13 cellular contexts compared by ENCODE assay signal in genomic region chr17:82019208-82019727, GRCh38. TPM values are rescaled to one million over a fixed set of nuclear protein-coding genes. Genes with fewer than 3 reads are reported as not detected.
DNase-seq lines count a peak whose midpoint lies in the region; ATAC-seq, FAIRE-seq and TF ChIP-seq lines count a peak whose summit lies in the region.
"Had no signal": no experiment of that assay in that cellular context is flagged by ENCODE, and none has a peak within 500 bp of the region (broad histone marks: within the 10 kb centered on the region; RNA-seq: fewer than 3 reads in every experiment).

No MANE protein-coding gene starts in this region.

- H3K4me1 ChIP-seq in HEK293 (ENCODE audit: control insufficient read depth, insufficient read depth, low read length) (peaks cover 6% of the 10 kb centered on the region), GM12878 (ENCODE audit: control insufficient read depth, insufficient read depth, low read length) (peaks cover 10% of the 10 kb centered on the region), psoas muscle (peaks cover 46% of the 10 kb centered on the region), uterus (peaks cover 0 to 20% of the 10 kb centered on the region in 2 donors)

- TF ChIP-seq POLR2A in GM18951 (IDR thresholded peaks at IDR 0.05; ENCODE audit: extremely low read depth, insufficient read depth, insufficient read length) (peak; percentile 23), GM12878 (IDR thresholded peaks at IDR 0.05; ENCODE audit: low read depth, low read length) (peak; percentile 72), uterus (IDR thresholded peaks at IDR 0.05) (no peak)

- POLR2A ChIA-PET in HEK293 (lab: Yijun Ruan, JAX) (interaction anchor here (0.6 to 5.1 kb wide), 11 partner anchors 11 to 65 kb away, joined by 3 to 61 read pairs (median 6); partner anchors contain the start of genes DCXR, NOTUM and RAC3), GM12878 (lab: Charles Lee) (interaction anchor here (1.0 kb wide), 1 partner anchor 18 kb away, joined by 3 read pairs; the partner anchor contains the start of gene DCXR)

- no peaks in the 10 kb centered on the region for H3K9me3 ChIP-seq in HEK293 (ENCODE audit: control insufficient read depth, insufficient read depth, low read depth, low read length)
- H3K9me3 ChIP-seq in GM12878 (replicated peaks; ENCODE audit: control insufficient read depth, insufficient read depth, low read length): no peaks in the 10 kb centered on the region
- no peaks in the 10 kb centered on the region for H3K9me3 ChIP-seq in psoas muscle
- no peaks in the 10 kb centered on the region for H3K9me3 ChIP-seq in uterus

- H3K36me3 ChIP-seq in HEK293 (ENCODE audit: control insufficient read depth in 2 of 2, insufficient read depth in 1 of 2, low read length in 2 of 2) (peaks cover 0 to 20% of the 10 kb centered on the region in 2 experiments; a peak in 1 of 3 replicates), GM12878 (ENCODE audit: control insufficient read depth in 2 of 2, insufficient read depth in 2 of 2, low read length in 1 of 2) (no peaks in the 10 kb centered on the region; a peak in 2 of 4 replicates), psoas muscle (ENCODE audit: insufficient read depth in 1 of 2, low read depth in 1 of 2) (peaks cover 0 to 3% of the 10 kb centered on the region in 2 donors), uterus (no peaks in the 10 kb centered on the region)

- peaks cover 26% of the 10 kb centered on the region for H3K79me2 ChIP-seq in GM12878 (ENCODE audit: control insufficient read depth, insufficient read depth, low read length)

- no peak overlapping the region for H3K9ac ChIP-seq in GM12878 (ENCODE audit: control insufficient read depth, insufficient read depth, low read length)
- H3K9ac ChIP-seq: GM23248 had no signal

- no TSS peak for BruUV-seq in GM12878 (replicated peaks; lab: Mats Ljungman, UMichigan)

- H4K20me1 ChIP-seq in GM12878 (ENCODE audit: control insufficient read depth, insufficient read depth): no peaks in the 10 kb centered on the region

- in situ Hi-C loops in GM18951 (cut with MboI; ENCODE audit: low sequenced_read_pairs, unreplicated experiment): no loop called here
- in situ Hi-C loops in GM12878 (cut with MboI): no loop called here

- H3K4me2 ChIP-seq in GM12878 (ENCODE audit: control insufficient read depth, insufficient read depth): no peak overlapping the region

- FAIRE-seq in GM12878 (lab: Jason Lieb, UNC): no peak
- FAIRE-seq: D721Med, H54, HTR-8/SVneo had no signal

- ATAC-seq in GM12878 (no peak), psoas muscle (no peak), HG02623 (IDR thresholded peaks at IDR 0.05; ENCODE audit: unreplicated experiment) (no peak)
- ATAC-seq: CD8-positive, alpha-beta T cell had no signal

- WGBS in GM12878 (ENCODE audit: insufficient coverage, insufficient replicate concordance, low lambda C conversion rate, missing lambda C conversion rate): 86% methylated on average over 20 of the region's 32 CpGs
- WGBS in psoas muscle, 3 donors: 79 to 86% (median 84%) methylated on average over 29 to 32 of the region's 32 CpGs

- RAD21 ChIA-PET in GM12878 (lab: Charles Lee; ENCODE audit: unreplicated experiment): interaction anchor here (0.5 to 4.4 kb wide), 6 partner anchors 11 to 87 kb away, joined by 3 to 68 read pairs (median 4); partner anchors contain the start of gene NOTUM

- TF ChIP-seq CTCF in HEK293 (tag by site-specific recombination; IDR thresholded peaks at IDR 0.05) (no peak), GM12878 (IDR thresholded peaks at IDR 0.05 in 2 of 3, conservative IDR thresholded peaks at IDR 0.05 in 1 of 3; ENCODE audit: control insufficient read depth in 2 of 3, extremely low read depth in 1 of 3, insufficient read depth in 1 of 3, low read depth in 3 of 3, low read length in 3 of 3) (no peak), psoas muscle (IDR thresholded peaks at IDR 0.05) (no peak), uterus (IDR thresholded peaks at IDR 0.05) (no peak)

- no peak for TF ChIP-seq RAD21 in GM12878 (IDR thresholded peaks at IDR 0.05; ENCODE audit: insufficient read depth, low read depth, low read length)

- H3K27me3 ChIP-seq in GM12878 (replicated peaks in 1 of 2; ENCODE audit: control insufficient read depth in 2 of 2, insufficient read depth in 2 of 2, low read length in 1 of 2): no peaks in the 10 kb centered on the region
- H3K27me3 ChIP-seq in psoas muscle (ENCODE audit: insufficient read depth in 3 of 3, low read length in 2 of 3): no peaks in the 10 kb centered on the region
- no peaks in the 10 kb centered on the region for H3K27me3 ChIP-seq in uterus

- intact Hi-C loops in GM12878 (cut with micrococcal nuclease; ENCODE audit: unreplicated experiment) (no loop called here), psoas muscle (cut with DNase I) (loop anchor here in 1 of 2 donors (5.0 kb wide), 1 partner anchor 42 kb away; the partner anchor contains the start of gene ASPSCR1), uterus (cut with DNase I; ENCODE audit: low total_unique reads) (loop anchor here (5.0 kb wide), 1 partner anchor 57 kb away; the partner anchor contains the start of gene NOTUM)

- DNase-seq in GM12878 (ENCODE audit: low read depth, low spot score): no peak
- DNase-seq in psoas muscle: no peak
- DNase-seq in uterus: no peak
- DNase-seq in SHP77 (lab: John Stamatoyannopoulos, UW): no peak

- CTCF ChIA-PET in HEK293 (lab: Yijun Ruan, JAX): interaction anchor here (0.5 to 7.6 kb wide), 35 partner anchors 9 to 299 kb away, joined by 3 to 105 read pairs (median 4); partner anchors contain the start of genes DCXR, MAFG, MYADML2 and NOTUM
- CTCF ChIA-PET in GM12878 (lab: Yijun Ruan, JAX): interaction anchor here (1.0 to 5.0 kb wide), 13 partner anchors 9 to 169 kb away, joined by 3 to 89 read pairs (median 5); partner anchors contain the start of genes DCXR and NOTUM

- TF ChIP-seq EP300 in GM12878 (IDR thresholded peaks at IDR 0.05; ENCODE audit: borderline replicate concordance in 1 of 2, control insufficient read depth in 1 of 2, low read depth in 2 of 2, low read length in 2 of 2): no peak

- SMC1A ChIA-PET in GM12878 (lab: Charles Lee; ENCODE audit: uncharacterized antibody, unreplicated experiment): interaction anchor here (1.1 kb wide), 1 partner anchor 60 kb away, joined by 4 read pairs; no protein-coding TSS in a partner anchor

- H3K4me3 ChIP-seq in HEK293 (ENCODE audit: low read depth, low read length): no peak overlapping the region
- H3K4me3 ChIP-seq in GM12878: no peak overlapping the region
- no peak overlapping the region for H3K4me3 ChIP-seq in psoas muscle
- no peak overlapping the region for H3K4me3 ChIP-seq in uterus
- H3K4me3 ChIP-seq: GM23248 had no signal

- H2AFZ ChIP-seq in GM12878 (ENCODE audit: control insufficient read depth, low read depth, low read length): no peak overlapping the region
- H2AFZ ChIP-seq: GM23248 had no signal

- no peak overlapping the region for H3K27ac ChIP-seq in HEK293 (ENCODE audit: extremely low read depth, low read depth, low read length)
- H3K27ac ChIP-seq in GM12878 (ENCODE audit: control insufficient read depth, insufficient read depth): no peak overlapping the region
- peak overlapping the region; percentile 65 for H3K27ac ChIP-seq in psoas muscle
- H3K27ac ChIP-seq in uterus: no peak overlapping the region
- H3K27ac ChIP-seq: GM23248 had no signal

RNA-seq across cellular contexts. Expression of gene CENPX, which starts 3.4 kb away (rescaled TPM):
- 11.1 and 12.5 TPM in 2 replicates for total RNA-seq in GM12878 (2013; cell fraction: nucleolus; rRNA removed)
- total RNA-seq in GM12878 (2014; rRNA removed) (84.0 and 101 TPM in 2 replicates), GM12878 (2014; rRNA removed; fragmentation: Illumina TruSeq; extraction: Trizol) (36.1 and 39.4 TPM in 2 replicates), GM12878 (2021) (84.0 and 89.0 TPM in 2 replicates), psoas muscle (10 to 100 TPM; 15.9 to 24.6 (median 19.7) TPM), uterus (100 to 1,000 TPM in 1 of 4 donors, 10 to 100 TPM in 3; 26.7 to 212 (median 49.8) TPM)
- 25.7 TPM for polyA plus RNA-seq in GM12878 (2011; ENCODE audit: low read depth)
- polyA plus RNA-seq in GM12878 (2011; rRNA removed) (29.3 and 54.8 TPM in 2 replicates), GM12878 (2014; fragmentation: Illumina TruSeq; extraction: Trizol) (4.1 and 26.8 TPM in 2 replicates), GM12878 (2014; fragmentation: Nextera tagmentation; extraction: Ambion mirVana) (10 to 100 TPM; 11.7 to 39.3 TPM), GM12878 (2014; rRNA removed) (111 and 113 TPM in 2 replicates), GM12878 (2016; fragmentation: Nextera tagmentation; extraction: Ambion mirVana) (100 to 1,000 TPM; 181 to 182 TPM), psoas muscle (10 to 100 TPM; 53.8 to 79.4 (median 64.4) TPM)
- polyA plus RNA-seq in GM12878 (2011; cell fraction: cytosol; rRNA removed): 67.3 and 105 TPM in 2 replicates
- 77.9 and 82.8 TPM in 2 replicates for polyA plus RNA-seq in GM12878 (2011; cell fraction: nucleus; rRNA removed)
- polyA plus RNA-seq in GM12878 (2012): 34.3 and 37.6 TPM in 2 replicates
- 10.0 and 21.6 TPM in 2 replicates for polyA minus RNA-seq in GM12878 (2011; rRNA and poly(A)+ RNA removed)
- 10.6 and 11.4 TPM in 2 replicates for polyA minus RNA-seq in GM12878 (2011; cell fraction: cytosol; rRNA and poly(A)+ RNA removed)
- 12.7 and 15.8 TPM in 2 replicates for polyA minus RNA-seq in GM12878 (2011; cell fraction: nucleus; rRNA and poly(A)+ RNA removed)

RNA-seq across cellular contexts. Expression of gene LRRC45, which starts 3.8 kb away (rescaled TPM):
- total RNA-seq in GM12878 (2013; cell fraction: nucleolus; rRNA removed): 22.5 and 23.4 TPM in 2 replicates
- total RNA-seq in GM12878 (2014; rRNA removed) (18.6 and 24.2 TPM in 2 replicates), GM12878 (2014; rRNA removed; fragmentation: Illumina TruSeq; extraction: Trizol) (5.9 and 8.9 TPM in 2 replicates), GM12878 (2021) (24.9 and 27.7 TPM in 2 replicates), psoas muscle (1 to 10 TPM; 1.4 to 3.0 (median 1.9) TPM), uterus (10 to 100 TPM in 1 of 4 donors, 1 to 10 TPM in 2, under 1 TPM in 1; 0.29 to 14.2 (median 5.3) TPM)
- 2.2 TPM for polyA plus RNA-seq in GM12878 (2011; ENCODE audit: low read depth)
- polyA plus RNA-seq in GM12878 (2011; rRNA removed) (4.5 and 7.7 TPM in 2 replicates), GM12878 (2014; fragmentation: Illumina TruSeq; extraction: Trizol) (2.5 and 3.6 TPM in 2 replicates), GM12878 (2014; fragmentation: Nextera tagmentation; extraction: Ambion mirVana) (under 1 TPM; 0.03 to 0.05 TPM), GM12878 (2014; rRNA removed) (24.2 and 24.4 TPM in 2 replicates), GM12878 (2016; fragmentation: Nextera tagmentation; extraction: Ambion mirVana) (10 to 100 TPM; 12.0 to 13.4 TPM), psoas muscle (1 to 10 TPM; 3.5 to 7.1 (median 4.0) TPM)
- polyA plus RNA-seq in GM12878 (2011; cell fraction: cytosol; rRNA removed): 7.3 and 16.6 TPM in 2 replicates
- polyA plus RNA-seq in GM12878 (2011; cell fraction: nucleus; rRNA removed): 72.6 and 103 TPM in 2 replicates
- 8.6 and 9.9 TPM in 2 replicates for polyA plus RNA-seq in GM12878 (2012)
- polyA minus RNA-seq in GM12878 (2011; rRNA and poly(A)+ RNA removed): 4.2 and 11.4 TPM in 2 replicates
- 4.7 and 6.4 TPM in 2 replicates for polyA minus RNA-seq in GM12878 (2011; cell fraction: cytosol; rRNA and poly(A)+ RNA removed)
- polyA minus RNA-seq in GM12878 (2011; cell fraction: nucleus; rRNA and poly(A)+ RNA removed): 12.8 and 27.8 TPM in 2 replicates

RNA-seq across cellular contexts. Expression of gene RAC3, which starts 12.2 kb away (rescaled TPM):
- total RNA-seq in GM12878 (2013; cell fraction: nucleolus; rRNA removed): 2.7 and 4.9 TPM in 2 replicates
- total RNA-seq in GM12878 (2014; rRNA removed): 23.5 and 29.8 TPM in 2 replicates
- 9.0 and 9.2 TPM in 2 replicates for total RNA-seq in GM12878 (2014; rRNA removed; fragmentation: Illumina TruSeq; extraction: Trizol)
- total RNA-seq in GM12878 (2021): 14.6 and 16.2 TPM in 2 replicates
- polyA plus RNA-seq in GM12878 (2011; ENCODE audit: low read depth): 0.71 TPM
- 1.2 and 4.2 TPM in 2 replicates for polyA plus RNA-seq in GM12878 (2011; rRNA removed)
- polyA plus RNA-seq in GM12878 (2011; cell fraction: cytosol; rRNA removed): 4.7 and 7.5 TPM in 2 replicates
- 33.2 and 47.4 TPM in 2 replicates for polyA plus RNA-seq in GM12878 (2011; cell fraction: nucleus; rRNA removed)
- polyA plus RNA-seq in GM12878 (2012): 3.4 and 4.9 TPM in 2 replicates
- 2.8 and 9.8 TPM in 2 replicates for polyA plus RNA-seq in GM12878 (2014; fragmentation: Illumina TruSeq; extraction: Trizol)
- polyA plus RNA-seq in GM12878 (2014; fragmentation: Nextera tagmentation; extraction: Ambion mirVana): under 1 TPM; 0.11 to 0.16 TPM
- polyA plus RNA-seq in GM12878 (2014; rRNA removed): 32.9 and 39.8 TPM in 2 replicates
- 1 to 10 TPM; 1.7 TPM for polyA plus RNA-seq in GM12878 (2016; fragmentation: Nextera tagmentation; extraction: Ambion mirVana)
- 0.44 and 1.0 TPM in 2 replicates for polyA minus RNA-seq in GM12878 (2011; rRNA and poly(A)+ RNA removed)
- polyA minus RNA-seq in GM12878 (2011; cell fraction: cytosol; rRNA and poly(A)+ RNA removed): 3.1 TPM in 1 of 2 replicates, not detected in the other
- 2.3 and 4.8 TPM in 2 replicates for polyA minus RNA-seq in GM12878 (2011; cell fraction: nucleus; rRNA and poly(A)+ RNA removed)
- not detected for total RNA-seq in psoas muscle
- polyA plus RNA-seq in psoas muscle: under 1 TPM in 2 of 3 donors, not detected in 1; 0.05 to 0.83 TPM
- total RNA-seq in uterus: 1 to 10 TPM in 1 of 4 donors, under 1 TPM in 1, not detected in 2; 0.91 to 8.4 TPM
- polyA plus RNA-seq: CD14-positive monocyte had no signal

RNA-seq across cellular contexts. Expression of gene DCXR, which starts 18.2 kb away (rescaled TPM):
- 13.4 and 14.9 TPM in 2 replicates for total RNA-seq in GM12878 (2013; cell fraction: nucleolus; rRNA removed)
- total RNA-seq in GM12878 (2014; rRNA removed) (80.8 and 85.8 TPM in 2 replicates), GM12878 (2014; rRNA removed; fragmentation: Illumina TruSeq; extraction: Trizol) (32.4 and 39.9 TPM in 2 replicates), GM12878 (2021) (110 and 119 TPM in 2 replicates), psoas muscle (100 to 1,000 TPM; 111 to 216 (median 155) TPM), uterus (100 to 1,000 TPM in 1 of 4 donors, 10 to 100 TPM in 3; 23.8 to 125 (median 67.5) TPM)
- 79.4 TPM for polyA plus RNA-seq in GM12878 (2011; ENCODE audit: low read depth)
- polyA plus RNA-seq in GM12878 (2011; rRNA removed) (29.9 and 66.6 TPM in 2 replicates), GM12878 (2014; fragmentation: Illumina TruSeq; extraction: Trizol) (45.6 and 92.0 TPM in 2 replicates), GM12878 (2014; fragmentation: Nextera tagmentation; extraction: Ambion mirVana) (10 to 100 TPM; 12.3 to 44.8 TPM), GM12878 (2014; rRNA removed) (128 and 151 TPM in 2 replicates), GM12878 (2016; fragmentation: Nextera tagmentation; extraction: Ambion mirVana) (100 to 1,000 TPM; 122 to 139 TPM), psoas muscle (100 to 1,000 TPM; 117 to 158 (median 147) TPM)
- 188 and 195 TPM in 2 replicates for polyA plus RNA-seq in GM12878 (2011; cell fraction: cytosol; rRNA removed)
- 136 and 154 TPM in 2 replicates for polyA plus RNA-seq in GM12878 (2011; cell fraction: nucleus; rRNA removed)
- 73.6 and 79.6 TPM in 2 replicates for polyA plus RNA-seq in GM12878 (2012)
- 53.5 and 69.9 TPM in 2 replicates for polyA minus RNA-seq in GM12878 (2011; rRNA and poly(A)+ RNA removed)
- 23.2 and 25.8 TPM in 2 replicates for polyA minus RNA-seq in GM12878 (2011; cell fraction: cytosol; rRNA and poly(A)+ RNA removed)
- polyA minus RNA-seq in GM12878 (2011; cell fraction: nucleus; rRNA and poly(A)+ RNA removed): 21.6 and 34.3 TPM in 2 replicates

RNA-seq across cellular contexts. Expression of gene RFNG, which starts 32.3 kb away (rescaled TPM):
- 23.5 and 23.7 TPM in 2 replicates for total RNA-seq in GM12878 (2013; cell fraction: nucleolus; rRNA removed)
- total RNA-seq in GM12878 (2014; rRNA removed) (14.5 and 14.8 TPM in 2 replicates), GM12878 (2014; rRNA removed; fragmentation: Illumina TruSeq; extraction: Trizol) (5.2 and 7.8 TPM in 2 replicates), GM12878 (2021) (17.7 and 19.6 TPM in 2 replicates), psoas muscle (10 to 100 TPM; 27.1 to 37.3 (median 29.3) TPM), uterus (10 to 100 TPM; 11.8 to 33.7 (median 23.3) TPM)
- 10.9 TPM for polyA plus RNA-seq in GM12878 (2011; ENCODE audit: low read depth)
- polyA plus RNA-seq in GM12878 (2011; rRNA removed) (4.4 and 7.1 TPM in 2 replicates), GM12878 (2014; fragmentation: Illumina TruSeq; extraction: Trizol) (1.3 and 7.2 TPM in 2 replicates), GM12878 (2014; fragmentation: Nextera tagmentation; extraction: Ambion mirVana) (under 1 TPM; 0.10 to 0.93 TPM), GM12878 (2014; rRNA removed) (19.0 and 22.4 TPM in 2 replicates), GM12878 (2016; fragmentation: Nextera tagmentation; extraction: Ambion mirVana) (1 to 10 TPM; 1.6 to 2.6 TPM), psoas muscle (10 to 100 TPM; 31.0 to 40.7 (median 37.3) TPM)
- polyA plus RNA-seq in GM12878 (2011; cell fraction: cytosol; rRNA removed): 6.6 and 12.0 TPM in 2 replicates
- polyA plus RNA-seq in GM12878 (2011; cell fraction: nucleus; rRNA removed): 83.6 and 89.3 TPM in 2 replicates
- 20.4 and 23.3 TPM in 2 replicates for polyA plus RNA-seq in GM12878 (2012)
- 2.4 and 4.8 TPM in 2 replicates for polyA minus RNA-seq in GM12878 (2011; rRNA and poly(A)+ RNA removed)
- 2.9 and 4.4 TPM in 2 replicates for polyA minus RNA-seq in GM12878 (2011; cell fraction: cytosol; rRNA and poly(A)+ RNA removed)
- polyA minus RNA-seq in GM12878 (2011; cell fraction: nucleus; rRNA and poly(A)+ RNA removed): 8.1 and 8.2 TPM in 2 replicates

Comparison
In these comparisons a context has a peak if more than half of its experiments do, and no peak if none do; other contexts are left out.
1. POLR2A ChIP-seq: peak in GM18951 (single experiment) and GM12878 (single experiment); none in uterus (0 of 2).